Comparison of ENCODE assay signal across 33 cellular contexts in the genomic region with DNA sequence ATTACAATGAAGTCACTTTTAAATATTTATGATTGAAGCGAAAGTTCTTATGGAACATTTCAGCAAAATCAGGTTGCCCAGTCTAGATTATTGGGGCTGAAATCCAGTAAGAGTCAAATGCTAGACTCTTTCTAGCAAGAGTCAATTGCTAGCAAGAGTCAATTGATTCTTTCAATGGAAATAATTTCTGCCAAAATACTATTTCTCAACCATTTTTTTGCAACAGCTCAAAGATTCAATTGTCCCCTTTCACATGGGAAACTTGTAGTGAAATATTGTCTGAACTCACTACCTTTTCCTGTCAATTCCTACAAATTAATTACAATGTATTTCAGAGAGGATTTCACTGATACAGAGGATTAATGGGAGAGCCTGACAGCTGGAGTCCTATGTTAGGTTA.
"Had no signal": no experiment of that assay in that cellular context is flagged by ENCODE, and none has a peak within 500 bp of the region (broad histone marks: within the 10 kb centered on the region; RNA-seq: fewer than 3 reads in every experiment).

No MANE protein-coding gene starts in this region.

- H3K9me3 Mint-ChIP-seq: activated B cell treated with CpG ODN at 0.5 μM for 24 hours; activated CD8-positive, alpha-beta T cell treated with anti-CD3 and anti-CD28 coated beads for 36 hours; activated naive CD4-positive, alpha-beta T cell treated with anti-CD3 and anti-CD28 coated beads, Interleukin-2, amount 50 U/mL, for 24 hours; activated T-helper 2 cell treated with anti-CD3 and anti-CD28 coated beads, Interferon-gamma antibody, Interleukin-2, Interleukin-4, amounts not matched to agents 10 μg/mL and 5 μg/mL and 100 μg/mL, durations not matched to agents 14 hours and 24 hours and 36 hours; brain had no signal

- H3K27ac ChIP-seq: adrenal gland, Peyer's patch, VCaP had no signal

- H3K27ac Mint-ChIP-seq: activated B cell treated with CpG ODN at 0.5 μM for 24 hours; activated CD8-positive, alpha-beta T cell treated with anti-CD3 and anti-CD28 coated beads for 36 hours; activated naive CD4-positive, alpha-beta T cell treated with anti-CD3 and anti-CD28 coated beads, Interleukin-2, amount 50 U/mL, for 24 hours; activated T-helper 2 cell treated with anti-CD3 and anti-CD28 coated beads, Interferon-gamma antibody, Interleukin-2, Interleukin-4, amounts not matched to agents 10 μg/mL and 5 μg/mL and 100 μg/mL, durations not matched to agents 14 hours and 24 hours and 36 hours; brain had no signal

- H3K4me3 Mint-ChIP-seq: activated B cell treated with CpG ODN at 0.5 μM for 24 hours; activated CD8-positive, alpha-beta T cell treated with anti-CD3 and anti-CD28 coated beads for 36 hours; activated naive CD4-positive, alpha-beta T cell treated with anti-CD3 and anti-CD28 coated beads, Interleukin-2, amount 50 U/mL, for 24 hours; brain had no signal

- H3K27me3 ChIP-seq: adrenal gland, Peyer's patch had no signal

- H3K4me1 Mint-ChIP-seq: activated B cell treated with CpG ODN at 0.5 μM for 24 hours had no signal

- H3K36me3 ChIP-seq: adrenal gland, MG63, Peyer's patch had no signal

- H3K36me3 Mint-ChIP-seq: activated naive CD4-positive, alpha-beta T cell treated with anti-CD3 and anti-CD28 coated beads, Interleukin-2, amount 50 U/mL, for 24 hours; brain had no signal

- H3K4me3 ChIP-seq: adrenal gland, MG63, Peyer's patch had no signal

- DNase-seq: activated B cell treated with CpG ODN at 0.5 μM for 24 hours; activated CD4-positive, alpha-beta T cell treated with anti-CD3 and anti-CD28 coated beads for 4 hours; activated CD4-positive, CD25-positive, alpha-beta regulatory T cell treated with anti-CD3 and anti-CD28 coated beads, Interleukin-2, amount 50 U/mL, for 72 hours; activated CD8-positive, alpha-beta T cell treated with anti-CD3 and anti-CD28 coated beads for 36 hours; activated gamma-delta T cell; activated naive CD4-positive, alpha-beta T cell treated with Interleukin-2 at 50 U/mL for 16 hours; activated T-cell treated with anti-CD3 and anti-CD28 coated beads, Interleukin-2, amount 50 U/mL, for 1 hour; adrenal gland; anterior cingulate cortex; central memory CD4-positive, alpha-beta T cell; MG63; NCI-H1048; NCI-H1105 treated with DMSO at 0.1 percent for 48 hours; NCI-H1436; NCI-H1694; NCI-H1930; NCI-H2081 treated with DMSO at 0.1 percent for 48 hours; NCI-H226; NCI-H446 treated with DMSO at 0.1 percent for 48 hours; NCI-H748 treated with DMSO at 0.1 percent for 48 hours; NK-92 treated with Interleukin-12 subunit alpha and Interleukin-12 subunit beta, amount 100 ng/mL, for 24 hours; PC-3; Peyer's patch; RPMI8226; SIG-M5; T-helper 1 cell; T-helper 2 cell; T-helper 9 cell had no signal

- H3K4me1 ChIP-seq: Peyer's patch had no signal

- ATAC-seq: activated CD8-positive, alpha-beta T cell treated with anti-CD3 and anti-CD28 coated beads for 36 hours; PC-3; SK-N-SH treated with all-trans-retinoic acid at 6 μM for 48 hours had no signal
